ENCODE assay signal across 15 cellular contexts in genomic region chr7:151507806-151508205, GRCh38. TPM values are rescaled to one million over a fixed set of nuclear protein-coding genes. Genes with fewer than 3 reads are reported as not detected.
A peak's percentile ranks its signal among the peaks of the same experiment; 100 is the strongest.
DNase-seq lines count a peak whose midpoint lies in the region; ATAC-seq, FAIRE-seq and TF ChIP-seq lines count a peak whose summit lies in the region.
"Had no signal": no experiment of that assay in that cellular context is flagged by ENCODE, and none has a peak within 500 bp of the region (broad histone marks: within the 10 kb centered on the region; RNA-seq: fewer than 3 reads in every experiment).

No MANE protein-coding gene starts in this region.

- H3K4me3 Mint-ChIP-seq in activated naive CD4-positive, alpha-beta T cell treated with anti-CD3 and anti-CD28 coated beads, Interleukin-2, amount 50 U/mL, for 24 hours: peak overlapping the region; percentile 15
- H3K4me3 Mint-ChIP-seq: CD8-positive, alpha-beta memory T cell had no signal

- no peak overlapping the region for H3K23ac ChIP-seq in trophoblast cell (ENCODE audit: low read length)

- intact Hi-C loops in endothelial cell of umbilical vein (cut with micrococcal nuclease) (no loop called here), heart left ventricle (cut with DNase I) (no loop called here)

- H3K18ac ChIP-seq in trophoblast cell (ENCODE audit: low read length): no peak overlapping the region

- no peak overlapping the region for H2AFZ ChIP-seq in endothelial cell of umbilical vein (ENCODE audit: low read depth, low read length)
- no peak overlapping the region for H2AFZ ChIP-seq in trophoblast cell (ENCODE audit: insufficient read depth, low read length, poor library complexity)

- no peaks in the 10 kb centered on the region for H3K79me1 ChIP-seq in trophoblast cell (ENCODE audit: low read length)

- H3K27ac Mint-ChIP-seq in activated naive CD4-positive, alpha-beta T cell treated with anti-CD3 and anti-CD28 coated beads, Interleukin-2, amount 50 U/mL, for 24 hours: peak overlapping the region; percentile 77
- H3K27ac Mint-ChIP-seq: CD8-positive, alpha-beta memory T cell had no signal

- no peak overlapping the region for H4K91ac ChIP-seq in trophoblast cell (ENCODE audit: low read depth, low read length)

- H3K9me3 ChIP-seq in endothelial cell of umbilical vein (replicated peaks; ENCODE audit: control insufficient read depth, insufficient read depth, low read length) (no peaks in the 10 kb centered on the region), trophoblast cell (ENCODE audit: insufficient read depth, low read depth, low read length) (no peaks in the 10 kb centered on the region), subcutaneous abdominal adipose tissue (ENCODE audit: control insufficient read depth in 5 of 5, low read length in 5 of 5) (no peaks in the 10 kb centered on the region), heart left ventricle (no peaks in the 10 kb centered on the region)
- H3K9me3 ChIP-seq: Caco-2 had no signal

- peaks cover 7% of the 10 kb centered on the region for H3K4me1 ChIP-seq in endothelial cell of umbilical vein (ENCODE audit: control insufficient read depth, extremely low read depth, insufficient read depth, low read length)
- peaks cover 0 to 3% of the 10 kb centered on the region in 2 experiments for H3K4me1 ChIP-seq in trophoblast cell (ENCODE audit: control insufficient read depth in 1 of 2, insufficient read depth in 2 of 2, low read length in 2 of 2)
- peaks cover 3 to 51% (median 34%) of the 10 kb centered on the region in 5 donors for H3K4me1 ChIP-seq in subcutaneous abdominal adipose tissue (ENCODE audit: control insufficient read depth in 5 of 5, insufficient read depth in 5 of 5, low read length in 5 of 5)
- peaks cover 2 to 91% (median 66%) of the 10 kb centered on the region in 12 donors for H3K4me1 ChIP-seq in heart left ventricle

- no peak for TF ChIP-seq CTCF in endothelial cell of umbilical vein (IDR thresholded peaks at IDR 0.05; ENCODE audit: extremely low read depth in 1 of 2, insufficient read depth in 1 of 2, low read depth in 1 of 2, low read length in 2 of 2)
- TF ChIP-seq CTCF in heart left ventricle (IDR thresholded peaks at IDR 0.05): no peak

- POLR2A ChIA-PET in endothelial cell of umbilical vein (lab: Charles Lee): no interaction called here

- no peaks in the 10 kb centered on the region for H3K27me3 Mint-ChIP-seq in activated naive CD4-positive, alpha-beta T cell treated with anti-CD3 and anti-CD28 coated beads, Interleukin-2, amount 50 U/mL, for 24 hours
- H3K27me3 Mint-ChIP-seq: CD8-positive, alpha-beta memory T cell had no signal

- no peak overlapping the region for H3K14ac ChIP-seq in trophoblast cell (ENCODE audit: low read length)

- no peak overlapping the region for H2BK12ac ChIP-seq in trophoblast cell (ENCODE audit: low read length)

- TF ChIP-seq POLR2A in endothelial cell of umbilical vein (IDR thresholded peaks at IDR 0.05; ENCODE audit: low read depth, low read length) (no peak), heart left ventricle (IDR thresholded peaks at IDR 0.05) (no peak)

- no TSS peak for BruUV-seq in endothelial cell of umbilical vein (replicated peaks; lab: Mats Ljungman, UMichigan)

- no peak for DNase-seq in activated naive CD4-positive, alpha-beta T cell treated with Interleukin-2 at 50 U/mL for 16 hours
- peak; percentile 47 for DNase-seq in endothelial cell of umbilical vein (ENCODE audit: low read depth, low spot score)
- no peak for DNase-seq in trophoblast cell
- no peak for DNase-seq in HCEC 1CT
- DNase-seq in heart left ventricle: no peak
- DNase-seq: AML-193; Caco-2; CD8-positive, alpha-beta memory T cell; DND-41; GDM1 had no signal

- no peak overlapping the region for H4K8ac ChIP-seq in trophoblast cell (ENCODE audit: low read depth, low read length)

- FAIRE-seq in endothelial cell of umbilical vein (lab: Jason Lieb, UNC): no peak

- H3K79me2 ChIP-seq in endothelial cell of umbilical vein (ENCODE audit: control insufficient read depth, insufficient read depth, low read length) (peaks cover 100% of the 10 kb centered on the region), trophoblast cell (ENCODE audit: control insufficient read depth, insufficient read depth, low read length, poor library complexity) (peaks cover 26% of the 10 kb centered on the region)

- peaks cover 1% of the 10 kb centered on the region for H3K36me3 Mint-ChIP-seq in activated naive CD4-positive, alpha-beta T cell treated with anti-CD3 and anti-CD28 coated beads, Interleukin-2, amount 50 U/mL, for 24 hours

- CTCF ChIA-PET in endothelial cell of umbilical vein (lab: Charles Lee): interaction anchor here (1.5 kb wide), 1 partner anchor 18 kb away, joined by 3 read pairs; no protein-coding TSS in a partner anchor

- no peak overlapping the region for H4K12ac ChIP-seq in trophoblast cell (ENCODE audit: low read depth, low read length)

- H3K27me3 ChIP-seq in endothelial cell of umbilical vein (ENCODE audit: control insufficient read depth in 2 of 2, insufficient read depth in 2 of 2, low read length in 2 of 2) (no peaks in the 10 kb centered on the region), trophoblast cell (ENCODE audit: insufficient read depth, low read length) (no peaks in the 10 kb centered on the region), subcutaneous abdominal adipose tissue (ENCODE audit: control insufficient read depth in 5 of 5, insufficient read depth in 4 of 5, low read length in 5 of 5) (no peaks in the 10 kb centered on the region), heart left ventricle (no peaks in the 10 kb centered on the region)
- H3K27me3 ChIP-seq: BLaER1 had no signal

- peak overlapping the region; percentile 59 for H3K4ac ChIP-seq in trophoblast cell (ENCODE audit: low read depth, low read length)

- H2AK5ac ChIP-seq in trophoblast cell (ENCODE audit: low read length): no peak overlapping the region

- no peaks in the 10 kb centered on the region for H3K9me3 Mint-ChIP-seq in activated naive CD4-positive, alpha-beta T cell treated with anti-CD3 and anti-CD28 coated beads, Interleukin-2, amount 50 U/mL, for 24 hours
- H3K9me3 Mint-ChIP-seq: CD8-positive, alpha-beta memory T cell had no signal

- dilution Hi-C loops in endothelial cell of umbilical vein (cut with MboI; ENCODE audit: extremely low pct_ligation_motif_present, low sequenced_read_pairs): no loop called here

- peaks cover 26% of the 10 kb centered on the region for H4K20me1 ChIP-seq in endothelial cell of umbilical vein (replicated peaks; ENCODE audit: control insufficient read depth, extremely low read depth, insufficient read depth, low read length)

- no peak overlapping the region for H3K27ac ChIP-seq in endothelial cell of umbilical vein (ENCODE audit: insufficient read depth, low read depth, low read length)
- H3K27ac ChIP-seq in trophoblast cell (ENCODE audit: low read depth, low read length): no peak overlapping the region
- peak overlapping the region; percentile 9 for H3K27ac ChIP-seq in subcutaneous abdominal adipose tissue (ENCODE audit: low read depth, low read length)
- H3K27ac ChIP-seq in heart left ventricle: peak overlapping the region in 2 of 12 donors; percentile 11 to 78
- H3K27ac ChIP-seq: 22Rv1, BLaER1 had no signal

- ATAC-seq in GM19328 (IDR thresholded peaks at IDR 0.05; ENCODE audit: unreplicated experiment) (no peak), heart left ventricle (no peak)

- no peak overlapping the region for H2BK120ac ChIP-seq in trophoblast cell (ENCODE audit: insufficient read depth, low read length, poor library complexity)

- H3K4me1 Mint-ChIP-seq in activated naive CD4-positive, alpha-beta T cell treated with anti-CD3 and anti-CD28 coated beads, Interleukin-2, amount 50 U/mL, for 24 hours: peaks cover 84% of the 10 kb centered on the region

- H3K4me3 ChIP-seq in endothelial cell of umbilical vein (replicated peaks in 1 of 3; ENCODE audit: insufficient read depth in 1 of 3, low read depth in 1 of 3, low read length in 3 of 3) (no peak overlapping the region), trophoblast cell (ENCODE audit: low read depth, low read length) (no peak overlapping the region), subcutaneous abdominal adipose tissue (ENCODE audit: low read depth in 1 of 5, low read length in 5 of 5) (no peak overlapping the region), heart left ventricle (no peak overlapping the region)
- H3K4me3 ChIP-seq: BLaER1 had no signal

- H3K4me2 ChIP-seq in endothelial cell of umbilical vein (ENCODE audit: insufficient read depth, low read length) (peak overlapping the region; percentile 26), trophoblast cell (ENCODE audit: low read length) (no peak overlapping the region)
- H3K4me2 ChIP-seq: BLaER1 had no signal

- WGBS in trophoblast cell (ENCODE audit: extremely low coverage, insufficient coverage, insufficient read length): no CpG with 5 or more reads among the region's 2 CpGs
- 53 to 66% (median 58%) methylated on average over 2 of the region's 2 CpGs for WGBS in heart left ventricle, 4 donors

- no peaks in the 10 kb centered on the region for H3K36me3 ChIP-seq in endothelial cell of umbilical vein (ENCODE audit: control insufficient read depth in 2 of 2, extremely low read depth in 1 of 2, insufficient read depth in 2 of 2, low read length in 2 of 2)
- H3K36me3 ChIP-seq in trophoblast cell (ENCODE audit: control insufficient read depth in 1 of 2, insufficient read depth in 2 of 2, low read length in 2 of 2): no peaks in the 10 kb centered on the region
- no peaks in the 10 kb centered on the region for H3K36me3 ChIP-seq in subcutaneous abdominal adipose tissue (ENCODE audit: control insufficient read depth in 5 of 5, insufficient read depth in 5 of 5, low read length in 5 of 5)
- no peaks in the 10 kb centered on the region for H3K36me3 ChIP-seq in heart left ventricle

- no peak overlapping the region for H2BK5ac ChIP-seq in trophoblast cell (ENCODE audit: low read depth, low read length, poor library complexity)

- H3K9ac ChIP-seq in endothelial cell of umbilical vein (replicated peaks; ENCODE audit: extremely low read depth, insufficient read depth, low read length): no peak overlapping the region
- H3K9ac ChIP-seq in trophoblast cell (ENCODE audit: low read length): no peak overlapping the region
- no peak overlapping the region for H3K9ac ChIP-seq in subcutaneous abdominal adipose tissue (ENCODE audit: low read length in 5 of 5)
- H3K9ac ChIP-seq: BLaER1 had no signal

- H3K9me1 ChIP-seq in endothelial cell of umbilical vein (replicated peaks; ENCODE audit: control insufficient read depth, extremely low read depth, insufficient read depth, low read length): no peaks in the 10 kb centered on the region

RNA-seq across cellular contexts. Expression of gene RHEB, which starts 11.9 kb away (rescaled TPM):
- total RNA-seq in endothelial cell of umbilical vein (108 and 109 TPM in 2 replicates), heart left ventricle (100 to 1,000 TPM in 6 of 9 donors, 10 to 100 TPM in 3; 81.4 to 155 (median 106) TPM)
- polyA plus RNA-seq in endothelial cell of umbilical vein (55.1 and 59.4 TPM in 2 replicates), heart left ventricle (100 to 1,000 TPM in 1 of 2 donors, 10 to 100 TPM in 1; 90.1 to 153 TPM)
- 60.8 and 63.4 TPM in 2 replicates for polyA plus RNA-seq in endothelial cell of umbilical vein (2011; cell fraction: cytosol; rRNA removed)
- 30.2 and 44.3 TPM in 2 replicates for polyA plus RNA-seq in endothelial cell of umbilical vein (2011; cell fraction: nucleus; rRNA removed)
- 81.9 and 118 TPM in 2 replicates for polyA plus RNA-seq in endothelial cell of umbilical vein (2012)
- polyA minus RNA-seq in endothelial cell of umbilical vein: 18.4 and 21.0 TPM in 2 replicates
- polyA minus RNA-seq in endothelial cell of umbilical vein (2011; cell fraction: cytosol; rRNA and poly(A)+ RNA removed): 36.5 TPM
- polyA minus RNA-seq in endothelial cell of umbilical vein (2011; cell fraction: nucleus; rRNA and poly(A)+ RNA removed): 20.8 and 28.3 TPM in 2 replicates
- polyA plus RNA-seq in trophoblast cell (2013): 145 and 153 TPM in 2 replicates
